18 cellular contexts compared by ENCODE assay signal in genomic region chr13:30829788-30830637, GRCh38.
DNase-seq lines count a peak whose midpoint lies in the region; ATAC-seq, FAIRE-seq and TF ChIP-seq lines count a peak whose summit lies in the region.
"Had no signal": no experiment of that assay in that cellular context is flagged by ENCODE, and none has a peak within 500 bp of the region (broad histone marks: within the 10 kb centered on the region; RNA-seq: fewer than 3 reads in every experiment).

No MANE protein-coding gene starts in this region.

- H3K79me2 ChIP-seq in keratinocyte (ENCODE audit: control insufficient read depth, insufficient read depth, low read length) = no peaks in the 10 kb centered on the region

- dilution Hi-C loops in keratinocyte (cut with MboI; ENCODE audit: extremely low pct_ligation_motif_present, low sequenced_read_pairs) = no loop called here

- H3K4me3 Mint-ChIP-seq in stimulated activated naive B cell treated with anti-CD40 and anti-IgM and Interleukin-4, amounts not matched to agents 10 μg/mL and 1 μg/mL and 100 μg/mL, for 72 hours = no peak overlapping the region
- H3K4me3 Mint-ChIP-seq: activated naive CD8-positive, alpha-beta T cell treated with anti-CD3 and anti-CD28 coated beads, Interleukin-2, amount 10 ng/mL, durations not matched to agents 7 days and 5 days; activated T-helper 1 cell treated with anti-CD3 and anti-CD28 coated beads, Interleukin-12 subunit alpha, Interleukin-12 subunit beta, Interleukin-2, Interleukin-4 antibody, amounts not matched to agents 30 ng/mL and 10 ng/mL and 1 ng/mL, durations not matched to agents 14 hours and 24 hours and 36 hours; CD4-positive, CD25-positive, alpha-beta regulatory T cell had no signal

- H3K9me1 ChIP-seq in keratinocyte (ENCODE audit: control insufficient read depth, extremely low read depth, insufficient read depth, low read length) = no peaks in the 10 kb centered on the region

- H3K27me3 Mint-ChIP-seq in stimulated activated naive B cell treated with anti-CD40 and anti-IgM and Interleukin-4, amounts not matched to agents 10 μg/mL and 1 μg/mL and 100 μg/mL, for 72 hours = peaks cover 11 to 16% of the 10 kb centered on the region in 2 donors

- DNase-seq in A549 (ENCODE audit: low read depth in 1 of 2, low spot score in 1 of 2) (no peak), Panc1 (ENCODE audit: low read depth, low spot score) (no peak), keratinocyte (ENCODE audit: low read depth, low spot score) (no peak), body of pancreas (no peak), NCI-H2196 treated with DMSO at 0.1 percent for 48 hours (lab: John Stamatoyannopoulos, UW; ENCODE audit: unreplicated experiment) (no peak), SHP77 (lab: John Stamatoyannopoulos, UW) (no peak)
- no peak for DNase-seq in stimulated activated naive B cell treated with anti-CD40 and anti-IgM and Interleukin-4, amounts not matched to agents 10 μg/mL and 1 μg/mL and 100 μg/mL, for 72 hours
- DNase-seq: activated CD4-positive, CD25-positive, alpha-beta regulatory T cell treated with anti-CD3 and anti-CD28 coated beads, Interleukin-2, amount 50 U/mL, for 72 hours; activated naive CD8-positive, alpha-beta T cell treated with anti-CD3 and anti-CD28 coated beads, Interleukin-2, amount 10 ng/mL, durations not matched to agents 7 days and 5 days; CD4-positive, CD25-positive, alpha-beta regulatory T cell; NCI-H1105; NCI-H524 treated with DMSO at 0.1 percent for 48 hours; retina had no signal

- H3K36me3 ChIP-seq in HEK293 (ENCODE audit: control insufficient read depth in 2 of 2, insufficient read depth in 1 of 2, low read length in 2 of 2) = no peaks in the 10 kb centered on the region
- no peaks in the 10 kb centered on the region for H3K36me3 ChIP-seq in Panc1 (ENCODE audit: control insufficient read depth, insufficient read depth, low read length)
- H3K36me3 ChIP-seq in keratinocyte (ENCODE audit: control insufficient read depth in 2 of 2, extremely low read depth in 1 of 2, insufficient read depth in 2 of 2, low read length in 2 of 2) = no peaks in the 10 kb centered on the region
- H3K36me3 ChIP-seq in body of pancreas (replicated peaks in 1 of 2; ENCODE audit: insufficient read depth in 1 of 2, low read depth in 2 of 2) = no peaks in the 10 kb centered on the region
- H3K36me3 ChIP-seq: gastroesophageal sphincter had no signal

- in situ Hi-C loops in Panc1 (cut with HindIII; ENCODE audit: low pct_unique_long_range_greater_than_20kb, low sequenced_read_pairs) = no loop called here

- H3K4me1 ChIP-seq in A549 (peaks cover 29% of the 10 kb centered on the region), HEK293 (ENCODE audit: control insufficient read depth, insufficient read depth, low read length) (peaks cover 21% of the 10 kb centered on the region), Panc1 (ENCODE audit: control insufficient read depth, insufficient read depth, low read length) (peaks cover 39% of the 10 kb centered on the region), keratinocyte (ENCODE audit: control insufficient read depth, extremely low read depth, insufficient read depth, low read length) (peaks cover 44% of the 10 kb centered on the region), body of pancreas (peaks cover 20% of the 10 kb centered on the region)
- H3K4me1 ChIP-seq: gastroesophageal sphincter had no signal

- 83% methylated on average over 6 of the region's 10 CpGs for WGBS in A549 (ENCODE audit: missing lambda C conversion rate)
- 77 to 82% methylated on average over 8 to 10 of the region's 10 CpGs for WGBS in body of pancreas, 2 donors

- no peak overlapping the region for H3K27ac Mint-ChIP-seq in stimulated activated naive B cell treated with anti-CD40 and anti-IgM and Interleukin-4, amounts not matched to agents 10 μg/mL and 1 μg/mL and 100 μg/mL, for 72 hours
- H3K27ac Mint-ChIP-seq: activated naive CD8-positive, alpha-beta T cell treated with anti-CD3 and anti-CD28 coated beads, Interleukin-2, amount 10 ng/mL, durations not matched to agents 7 days and 5 days; activated T-helper 1 cell treated with anti-CD3 and anti-CD28 coated beads, Interleukin-12 subunit alpha, Interleukin-12 subunit beta, Interleukin-2, Interleukin-4 antibody, amounts not matched to agents 30 ng/mL and 10 ng/mL and 1 ng/mL, durations not matched to agents 14 hours and 24 hours and 36 hours; CD4-positive, CD25-positive, alpha-beta regulatory T cell had no signal

- H3K27me3 ChIP-seq in Panc1 (ENCODE audit: control insufficient read depth, insufficient read depth, low read length) = no peaks in the 10 kb centered on the region
- H3K27me3 ChIP-seq in keratinocyte (ENCODE audit: control insufficient read depth, extremely low read depth, insufficient read depth, low read length) = no peaks in the 10 kb centered on the region
- no peaks in the 10 kb centered on the region for H3K27me3 ChIP-seq in body of pancreas
- H3K27me3 ChIP-seq: gastroesophageal sphincter had no signal

- no peak for TF ChIP-seq RAD21 in A549 (conservative IDR thresholded peaks at IDR 0.05 in 1 of 2, IDR thresholded peaks at IDR 0.05 in 1 of 2)

- TF ChIP-seq EP300 in A549 (IDR thresholded peaks at IDR 0.05) = no peak

- intact Hi-C loops in Panc1 (cut with micrococcal nuclease; ENCODE audit: unreplicated experiment) = no loop called here
- intact Hi-C loops in body of pancreas (cut with DNase I) = no loop called here

- H3K27ac ChIP-seq in A549 (peak overlapping the region; percentile 24 to 57; a peak in 2 of 6 replicates), HEK293 (ENCODE audit: extremely low read depth, low read depth, low read length) (no peak overlapping the region; the same call in 1 of the 2 replicates), Panc1 (ENCODE audit: low read length) (peak overlapping the region; percentile 91), keratinocyte (ENCODE audit: control insufficient read depth, insufficient read depth, low read length) (peak overlapping the region; percentile 67), body of pancreas (no peak overlapping the region)
- H3K27ac ChIP-seq: gastroesophageal sphincter, KMS-11, SK-N-MC had no signal

- POLR2A ChIA-PET in A549 (lab: Yijun Ruan, JAX) (no interaction called here), HEK293 (lab: Yijun Ruan, JAX) (no interaction called here), Panc1 (lab: Charles Lee) (no interaction called here)

- FAIRE-seq in A549 (lab: Jason Lieb, UNC) (no peak), keratinocyte (lab: Jason Lieb, UNC) (peak; percentile 57)

- H3K4me1 Mint-ChIP-seq in stimulated activated naive B cell treated with anti-CD40 and anti-IgM and Interleukin-4, amounts not matched to agents 10 μg/mL and 1 μg/mL and 100 μg/mL, for 72 hours = peaks cover 1 to 6% of the 10 kb centered on the region in 2 donors
- H3K4me1 Mint-ChIP-seq: CD4-positive, CD25-positive, alpha-beta regulatory T cell had no signal

- no peak overlapping the region; the same call in 2 of the 3 replicates for H3K4me2 ChIP-seq in A549
- H3K4me2 ChIP-seq in keratinocyte (ENCODE audit: control insufficient read depth, extremely low read depth, insufficient read depth, low read depth, low read length) = peak overlapping the region; percentile 49
- H3K4me2 ChIP-seq: KMS-11 had no signal

- H4K20me1 ChIP-seq in keratinocyte (ENCODE audit: control insufficient read depth, extremely low read depth, insufficient read depth, low read length) = no peaks in the 10 kb centered on the region

- no peaks in the 10 kb centered on the region for H3K36me3 Mint-ChIP-seq in stimulated activated naive B cell treated with anti-CD40 and anti-IgM and Interleukin-4, amounts not matched to agents 10 μg/mL and 1 μg/mL and 100 μg/mL, for 72 hours
- H3K36me3 Mint-ChIP-seq: activated naive CD8-positive, alpha-beta T cell treated with anti-CD3 and anti-CD28 coated beads, Interleukin-2, amount 10 ng/mL, durations not matched to agents 7 days and 5 days; CD4-positive, CD25-positive, alpha-beta regulatory T cell had no signal

- no peak overlapping the region for H3K9ac ChIP-seq in keratinocyte (ENCODE audit: control insufficient read depth, extremely low read depth, insufficient read depth, low read length)
- H3K9ac ChIP-seq: KMS-11 had no signal

- ATAC-seq in A549 (no peak), Panc1 (no peak), body of pancreas (no peak)
- no peak for ATAC-seq in stimulated activated naive B cell treated with anti-CD40 and anti-IgM and Interleukin-4, amounts not matched to agents 10 μg/mL and 1 μg/mL and 100 μg/mL, for 72 hours (replicated peaks)
- ATAC-seq: gastroesophageal sphincter had no signal

- CTCF ChIA-PET in A549 (lab: Yijun Ruan, JAX) = no interaction called here
- CTCF ChIA-PET in HEK293 (lab: Yijun Ruan, JAX) = no interaction called here
- CTCF ChIA-PET in Panc1 (lab: Charles Lee) = interaction anchor here (0.6 kb wide), 1 partner anchor 36 kb away, joined by 4 read pairs; no protein-coding TSS in a partner anchor

- no TSS peak for BruUV-seq in Panc1 (replicated peaks; lab: Mats Ljungman, UMichigan)

- TF ChIP-seq POLR2A in A549 (IDR thresholded peaks at IDR 0.05; ENCODE audit: low read length) (no peak), body of pancreas (IDR thresholded peaks at IDR 0.05) (no peak)

- H3K9me3 Mint-ChIP-seq in stimulated activated naive B cell treated with anti-CD40 and anti-IgM and Interleukin-4, amounts not matched to agents 10 μg/mL and 1 μg/mL and 100 μg/mL, for 72 hours = no peaks in the 10 kb centered on the region
- H3K9me3 Mint-ChIP-seq: activated naive CD8-positive, alpha-beta T cell treated with anti-CD3 and anti-CD28 coated beads, Interleukin-2, amount 10 ng/mL, durations not matched to agents 7 days and 5 days; activated T-helper 1 cell treated with anti-CD3 and anti-CD28 coated beads, Interleukin-12 subunit alpha, Interleukin-12 subunit beta, Interleukin-2, Interleukin-4 antibody, amounts not matched to agents 30 ng/mL and 10 ng/mL and 1 ng/mL, durations not matched to agents 14 hours and 24 hours and 36 hours; CD4-positive, CD25-positive, alpha-beta regulatory T cell had no signal

- no peak overlapping the region for H3K4me3 ChIP-seq in A549
- no peak overlapping the region for H3K4me3 ChIP-seq in HEK293 (ENCODE audit: low read depth, low read length)
- no peak overlapping the region for H3K4me3 ChIP-seq in Panc1 (ENCODE audit: low read depth in 2 of 2, low read length in 2 of 2)
- H3K4me3 ChIP-seq in keratinocyte (ENCODE audit: control insufficient read depth in 2 of 3, extremely low read depth in 1 of 3, insufficient read depth in 2 of 3, low read depth in 1 of 3, low read length in 3 of 3) = no peak overlapping the region
- H3K4me3 ChIP-seq in body of pancreas = no peak overlapping the region
- H3K4me3 ChIP-seq: gastroesophageal sphincter, SK-N-MC had no signal

- no peaks in the 10 kb centered on the region for H3K9me3 ChIP-seq in A549
- H3K9me3 ChIP-seq in HEK293 (ENCODE audit: control insufficient read depth, insufficient read depth, low read depth, low read length) = no peaks in the 10 kb centered on the region
- H3K9me3 ChIP-seq in Panc1 (ENCODE audit: control insufficient read depth, insufficient read depth, low read depth, low read length) = no peaks in the 10 kb centered on the region
- H3K9me3 ChIP-seq in keratinocyte (ENCODE audit: control insufficient read depth, low read depth, low read length) = no peaks in the 10 kb centered on the region
- no peaks in the 10 kb centered on the region for H3K9me3 ChIP-seq in body of pancreas
- H3K9me3 ChIP-seq: gastroesophageal sphincter had no signal

- TF ChIP-seq CTCF in A549 (IDR thresholded peaks at IDR 0.05) (no peak), HEK293 (tag by site-specific recombination; IDR thresholded peaks at IDR 0.05) (no peak), Panc1 (IDR thresholded peaks at IDR 0.05) (no peak), keratinocyte (optimal IDR thresholded peaks at IDR 0.05 in 1 of 3, IDR thresholded peaks at IDR 0.05 in 1 of 3, conservative IDR thresholded peaks at IDR 0.05 in 1 of 3; ENCODE audit: extremely low read depth in 1 of 3, insufficient read depth in 2 of 3, low read length in 3 of 3) (no peak), body of pancreas (IDR thresholded peaks at IDR 0.05) (no peak)

- H2AFZ ChIP-seq in keratinocyte (ENCODE audit: control insufficient read depth, low read length) = no peak overlapping the region

Comparison
In these comparisons a context has a peak if more than half of its experiments do, and no peak if none do; other contexts are left out.
1. H3K27ac ChIP-seq: peak in A549 (2 of 2), Panc1 (single experiment) and keratinocyte (single experiment); none in HEK293 (single experiment) and body of pancreas (0 of 4).